In genomic region chr12:53052419-53053222, GRCh38 we compare ENCODE assay signal across 9 cellular contexts. TPM values are rescaled to one million over a fixed set of nuclear protein-coding genes. Genes with fewer than 3 reads are reported as not detected.
A peak's percentile ranks its signal among the peaks of the same experiment; 100 is the strongest.
DNase-seq lines count a peak whose midpoint lies in the region; ATAC-seq, FAIRE-seq and TF ChIP-seq lines count a peak whose summit lies in the region.
"Had no signal": no experiment of that assay in that cellular context is flagged by ENCODE, and none has a peak within 500 bp of the region (broad histone marks: within the 10 kb centered on the region; RNA-seq: fewer than 3 reads in every experiment).

No MANE protein-coding gene starts in this region.

- H3K27me3 ChIP-seq in H1 (replicated peaks in 1 of 4; ENCODE audit: control insufficient read depth in 3 of 4, extremely low read depth in 1 of 4, insufficient read depth in 3 of 4, low read length in 3 of 4), result peaks cover 0 to 7% (median 1%) of the 10 kb centered on the region in 4 experiments; a peak in 4 of 7 replicates
- H3K27me3 ChIP-seq in aorta (ENCODE audit: control insufficient read depth in 1 of 2, insufficient read depth in 2 of 2, low read length in 1 of 2), result no peaks in the 10 kb centered on the region

- no peak overlapping the region for H3K18ac ChIP-seq in H1 (ENCODE audit: extremely low read depth, low read length)

- no peak overlapping the region for H3K27ac ChIP-seq in H1 (ENCODE audit: low read depth, low read length)
- H3K27ac ChIP-seq in aorta (ENCODE audit: low read depth in 1 of 2, low read length in 2 of 2), result peak overlapping the region in 1 of 2 donors; percentile 97

- H3K4ac ChIP-seq in H1 (replicated peaks; ENCODE audit: insufficient read length, low read depth, low read length), result no peak overlapping the region

- peaks cover 10% of the 10 kb centered on the region; the same call in 1 of the 2 replicates for H3K79me1 ChIP-seq in H1 (ENCODE audit: low read depth, low read length)

- no peaks in the 10 kb centered on the region for H3K27me3 Mint-ChIP-seq in mesothelial cell of epicardium (ENCODE audit: low read depth)

- peak; percentile 45 for DNase-seq in activated effector memory CD4-positive, alpha-beta T cell treated with anti-CD3 and anti-CD28 coated beads, Interleukin-2, amount 50 U/mL, for 16 hours
- no peak for DNase-seq in activated effector memory CD4-positive, alpha-beta T cell treated with Interleukin-2 at 50 U/mL for 16 hours
- no peak for DNase-seq in H1 (ENCODE audit: low read depth in 1 of 2, low spot score in 2 of 2)
- no peak for DNase-seq in mesothelial cell of epicardium (ENCODE audit: low spot score in 2 of 2, unreplicated experiment in 2 of 2)
- peak; percentile 94 to 95 for DNase-seq in aorta
- DNase-seq in GM19238 (ENCODE audit: insufficient read length, low spot score), result no peak
- DNase-seq in NK-92 (lab: John Stamatoyannopoulos, UW; ENCODE audit: unreplicated experiment), result no peak
- DNase-seq in NCI-H524 (lab: John Stamatoyannopoulos, UW), result no peak

- no peak overlapping the region for H3K4me3 ChIP-seq in H1 (ENCODE audit: extremely low read depth in 1 of 4, insufficient read depth in 2 of 4, low read depth in 3 of 4, low read length in 4 of 4)
- no peak overlapping the region for H3K4me3 ChIP-seq in aorta (ENCODE audit: low read length in 2 of 2)

- no peak overlapping the region for H3K23ac ChIP-seq in H1 (ENCODE audit: insufficient read length)

- no peak for TF ChIP-seq EP300 in H1 (IDR thresholded peaks at IDR 0.05; ENCODE audit: borderline replicate concordance in 1 of 2, low read depth in 2 of 2, low read length in 2 of 2)

- no peaks in the 10 kb centered on the region for H3K9me3 Mint-ChIP-seq in mesothelial cell of epicardium
- H3K9me3 Mint-ChIP-seq: naive B cell had no signal

- CTCF ChIA-PET in H1 (lab: Charles Lee; ENCODE audit: partially characterized antibody), result interaction anchor here (0.7 to 15.7 kb wide), 17 partner anchors 9 to 650 kb away, joined by 3 to 258 read pairs (median 7); partner anchors contain the start of genes IGFBP6 and SOAT2

- intact Hi-C loops in aorta (cut with DNase I), result no loop called here

- no peaks in the 10 kb centered on the region for H3K79me2 ChIP-seq in H1 (ENCODE audit: control insufficient read depth in 1 of 2, insufficient read depth in 2 of 2, low read length in 2 of 2)

- no peak overlapping the region for H2AFZ ChIP-seq in H1 (ENCODE audit: low read length)

- ATAC-seq in aorta (ENCODE audit: low FRiP score), result peak; percentile 55

- no peak overlapping the region for H2BK15ac ChIP-seq in H1 (ENCODE audit: low read length)

- no peak overlapping the region for H4K5ac ChIP-seq in H1 (ENCODE audit: insufficient read length, low read depth, low read length)

- no peak for TF ChIP-seq RAD21 in H1 (IDR thresholded peaks at IDR 0.05 in 1 of 2, conservative IDR thresholded peaks at IDR 0.05 in 1 of 2; ENCODE audit: low read depth in 2 of 2, low read length in 2 of 2)

- POLR2A ChIA-PET in H1 (lab: Charles Lee; ENCODE audit: partially characterized antibody), result interaction anchor here (0.8 to 35.6 kb wide), 6 partner anchors 9 to 165 kb away, joined by 3 to 711 read pairs (median 10); partner anchors contain the start of gene EIF4B

- peaks cover 12 to 21% of the 10 kb centered on the region in 2 experiments for H4K20me1 ChIP-seq in H1 (replicated peaks in 1 of 2; ENCODE audit: control insufficient read depth in 1 of 2, insufficient read depth in 2 of 2, low read length in 2 of 2)

- H3K4me1 ChIP-seq in H1 (replicated peaks in 1 of 4; ENCODE audit: control insufficient read depth in 3 of 4, insufficient read depth in 4 of 4, low read length in 3 of 4) (peaks cover 18 to 46% (median 37%) of the 10 kb centered on the region in 4 experiments), aorta (ENCODE audit: control insufficient read depth in 1 of 2, insufficient read depth in 2 of 2, low read length in 2 of 2) (no peaks in the 10 kb centered on the region)

- TF ChIP-seq CTCF in H1 (IDR thresholded peaks at IDR 0.05; ENCODE audit: control extremely low read depth in 1 of 3, insufficient read depth in 1 of 3, low read depth in 1 of 3, low read length in 3 of 3) (no peak), mesothelial cell of epicardium (IDR thresholded peaks at IDR 0.05; ENCODE audit: unreplicated experiment) (no peak)

- H2BK12ac ChIP-seq in H1 (ENCODE audit: low read depth, low read length), result peak overlapping the region; percentile 33; the same call in 1 of the 2 replicates

- H3K4me2 ChIP-seq in H1 (ENCODE audit: insufficient read depth in 1 of 2, low read depth in 2 of 2, low read length in 2 of 2), result peak overlapping the region in 1 of 2 experiments; percentile 64; a peak in 1 of 4 replicates

- peak overlapping the region; percentile 48 for H3K27ac Mint-ChIP-seq in mesothelial cell of epicardium

- no peak overlapping the region for H2AK5ac ChIP-seq in H1 (ENCODE audit: low read depth, low read length)

- no peak for TF ChIP-seq POLR2A in H1 (IDR thresholded peaks at IDR 0.05; ENCODE audit: control extremely low read depth in 1 of 2, low read depth in 2 of 2, low read length in 2 of 2)

- no peak overlapping the region for H2BK5ac ChIP-seq in H1 (ENCODE audit: low read depth, low read length)

- peak overlapping the region; percentile 50 for H3K4me3 Mint-ChIP-seq in mesothelial cell of epicardium

- H3K36me3 Mint-ChIP-seq in mesothelial cell of epicardium, result peaks cover 5% of the 10 kb centered on the region
- H3K36me3 Mint-ChIP-seq: naive B cell had no signal

- no peak overlapping the region for H3K9ac ChIP-seq in H1 (replicated peaks in 1 of 4; ENCODE audit: extremely low read depth in 1 of 4, low read depth in 3 of 4, low read length in 3 of 4)

- peaks cover 60% of the 10 kb centered on the region for H3K4me1 Mint-ChIP-seq in mesothelial cell of epicardium

- 94% methylated on average over 9 of the region's 11 CpGs; no CpG with 5 or more reads in 1 of the 2 experiments for WGBS in H1 (ENCODE audit: extremely low coverage in 1 of 2, insufficient coverage in 1 of 2, insufficient read length in 1 of 2, insufficient replicate concordance in 2 of 2, low coverage in 1 of 2, low lambda C conversion rate in 2 of 2, missing lambda C conversion rate in 1 of 2), 2 experiments
- WGBS in aorta, 2 donors, result 21% methylated on average over 10 to 11 of the region's 11 CpGs

- no peak overlapping the region; the same call in 1 of the 2 replicates for H4K8ac ChIP-seq in H1 (ENCODE audit: extremely low read depth, insufficient read depth, low read length)

- H3K23me2 ChIP-seq in H1 (ENCODE audit: low read depth, low read length), result peaks cover 21% of the 10 kb centered on the region

- no peak overlapping the region for H2BK120ac ChIP-seq in H1 (replicated peaks; ENCODE audit: low read depth, low read length)

- H3K36me3 ChIP-seq in H1 (ENCODE audit: control insufficient read depth in 2 of 4, insufficient read depth in 4 of 4, low read length in 3 of 4) (peaks cover 0 to 5% (median 0%) of the 10 kb centered on the region in 4 experiments; a peak in 1 of 8 replicates), aorta (ENCODE audit: control insufficient read depth in 1 of 2, insufficient read depth in 2 of 2, low read length in 1 of 2) (no peaks in the 10 kb centered on the region)

- H3K14ac ChIP-seq in H1 (ENCODE audit: insufficient read length), result no peak overlapping the region

- no peak overlapping the region for H2BK20ac ChIP-seq in H1 (ENCODE audit: low read length)

- FAIRE-seq in H1 (lab: Jason Lieb, UNC), result no peak

- H4K91ac ChIP-seq in H1 (replicated peaks; ENCODE audit: insufficient read length, low read length), result no peak overlapping the region

- no peaks in the 10 kb centered on the region for H3K9me3 ChIP-seq in H1 (ENCODE audit: insufficient read depth in 2 of 2, low read depth in 1 of 2, low read length in 1 of 2)
- no peaks in the 10 kb centered on the region for H3K9me3 ChIP-seq in aorta (ENCODE audit: control insufficient read depth, low read length)

- no peak overlapping the region for H3K56ac ChIP-seq in H1 (replicated peaks; ENCODE audit: insufficient read length, low read depth, low read length)

RNA-seq across cellular contexts. Expression of gene TNS2, which starts 2.8 kb away (rescaled TPM):
- 4.7 and 5.8 TPM in 2 replicates for total RNA-seq in H1 (2021; fragmentation: NEBNext Ultra II Directional; extraction: Animal tissue kit (Norgen Biotek cat#: 25700))
- polyA plus RNA-seq in H1 (2011; rRNA removed) (2.8 and 5.0 TPM in 2 replicates), aorta (100 to 1,000 TPM; 130 to 412 TPM)
- polyA plus RNA-seq in H1 (2011; cell fraction: cytosol; rRNA removed), result 1.7 TPM
- 25.7 TPM for polyA plus RNA-seq in H1 (2011; cell fraction: nucleus; rRNA removed)
- polyA plus RNA-seq in H1 (2012, experiment 1 of 2), result 4.3 to 6.2 TPM (median 4.8 TPM) in 4 replicates
- polyA plus RNA-seq in H1 (2012, experiment 2 of 2), result 2.5 TPM
- polyA plus RNA-seq in H1 (2013, experiment 1 of 2), result 3.7 TPM
- 3.4 TPM for polyA plus RNA-seq in H1 (2013, experiment 2 of 2)
- polyA minus RNA-seq in H1 (2011; rRNA and poly(A)+ RNA removed), result 1.7 and 2.8 TPM in 2 replicates
- polyA minus RNA-seq in H1 (2011; cell fraction: cytosol; rRNA and poly(A)+ RNA removed), result 10.8 TPM
- 10.6 TPM for polyA minus RNA-seq in H1 (2011; cell fraction: nucleus; rRNA and poly(A)+ RNA removed)
- total RNA-seq in mesothelial cell of epicardium (78.8 to 91.7 TPM (median 86.4 TPM) in 3 replicates), aorta (100 to 1,000 TPM; 198 to 275 TPM)

RNA-seq across cellular contexts. Expression of gene SPRYD3, which starts 26.6 kb away (rescaled TPM):
- total RNA-seq in H1 (2021; fragmentation: NEBNext Ultra II Directional; extraction: Animal tissue kit (Norgen Biotek cat#: 25700)), result 6.6 and 6.8 TPM in 2 replicates
- polyA plus RNA-seq in H1 (2011; rRNA removed) (8.0 and 10.4 TPM in 2 replicates), aorta (10 to 100 TPM; 53.8 to 60.9 TPM)
- 7.4 TPM for polyA plus RNA-seq in H1 (2011; cell fraction: cytosol; rRNA removed)
- polyA plus RNA-seq in H1 (2011; cell fraction: nucleus; rRNA removed), result 10.8 TPM
- polyA plus RNA-seq in H1 (2012, experiment 1 of 2), result 4.9 to 8.7 TPM (median 6.7 TPM) in 4 replicates
- polyA plus RNA-seq in H1 (2012, experiment 2 of 2), result 6.0 TPM
- polyA plus RNA-seq in H1 (2013, experiment 1 of 2), result 3.4 TPM
- 4.0 TPM for polyA plus RNA-seq in H1 (2013, experiment 2 of 2)
- 7.9 and 9.9 TPM in 2 replicates for polyA minus RNA-seq in H1 (2011; rRNA and poly(A)+ RNA removed)
- 4.6 TPM for polyA minus RNA-seq in H1 (2011; cell fraction: cytosol; rRNA and poly(A)+ RNA removed)
- polyA minus RNA-seq in H1 (2011; cell fraction: nucleus; rRNA and poly(A)+ RNA removed), result 7.6 TPM
- total RNA-seq in mesothelial cell of epicardium (20.2 to 20.9 TPM (median 20.6 TPM) in 3 replicates), aorta (100 to 1,000 TPM in 1 of 2 donors, 10 to 100 TPM in 1; 71.6 to 101 TPM)

RNA-seq across cellular contexts. Expression of gene IGFBP6, which starts 44.8 kb away (rescaled TPM):
- 13.7 and 16.4 TPM in 2 replicates for total RNA-seq in H1 (2021; fragmentation: NEBNext Ultra II Directional; extraction: Animal tissue kit (Norgen Biotek cat#: 25700))
- polyA plus RNA-seq in H1 (2011; rRNA removed), result 14.7 and 25.3 TPM in 2 replicates
- polyA plus RNA-seq in H1 (2011; cell fraction: cytosol; rRNA removed), result 15.4 TPM
- polyA plus RNA-seq in H1 (2011; cell fraction: nucleus; rRNA removed), result 13.2 TPM
- 5.3 to 13.0 TPM (median 10.2 TPM) in 4 replicates for polyA plus RNA-seq in H1 (2012, experiment 1 of 2)
- polyA plus RNA-seq in H1 (2012, experiment 2 of 2), result 22.3 TPM
- 8.4 TPM for polyA plus RNA-seq in H1 (2013, experiment 1 of 2)
- 10.8 TPM for polyA plus RNA-seq in H1 (2013, experiment 2 of 2)
- 2.6 and 3.5 TPM in 2 replicates for polyA minus RNA-seq in H1 (2011; rRNA and poly(A)+ RNA removed)
- polyA minus RNA-seq in H1 (2011; cell fraction: cytosol; rRNA and poly(A)+ RNA removed), result 2.9 TPM
- 2.4 TPM for polyA minus RNA-seq in H1 (2011; cell fraction: nucleus; rRNA and poly(A)+ RNA removed)
- total RNA-seq in mesothelial cell of epicardium, result 70.3 to 77.2 TPM (median 75.6 TPM) in 3 replicates
- total RNA-seq in aorta, result 100 to 1,000 TPM; 820 to 979 TPM
- polyA plus RNA-seq in aorta, result 100 to 1,000 TPM; 507 to 837 TPM

RNA-seq across cellular contexts. Expression of gene EIF4B, which starts 46.4 kb away (rescaled TPM):
- total RNA-seq in H1 (2021; fragmentation: NEBNext Ultra II Directional; extraction: Animal tissue kit (Norgen Biotek cat#: 25700)), result 811 and 816 TPM in 2 replicates
- 269 and 307 TPM in 2 replicates for polyA plus RNA-seq in H1 (2011; rRNA removed)
- polyA plus RNA-seq in H1 (2011; cell fraction: cytosol; rRNA removed), result 530 TPM
- 680 TPM for polyA plus RNA-seq in H1 (2011; cell fraction: nucleus; rRNA removed)
- 514 to 624 TPM (median 554 TPM) in 4 replicates for polyA plus RNA-seq in H1 (2012, experiment 1 of 2)
- polyA plus RNA-seq in H1 (2012, experiment 2 of 2), result 45.7 TPM
- 453 TPM for polyA plus RNA-seq in H1 (2013, experiment 1 of 2)
- polyA plus RNA-seq in H1 (2013, experiment 2 of 2), result 431 TPM
- polyA minus RNA-seq in H1 (2011; rRNA and poly(A)+ RNA removed), result 939 and 1,134 TPM in 2 replicates
- polyA minus RNA-seq in H1 (2011; cell fraction: cytosol; rRNA and poly(A)+ RNA removed), result 559 TPM
- polyA minus RNA-seq in H1 (2011; cell fraction: nucleus; rRNA and poly(A)+ RNA removed), result 516 TPM
- 544 to 576 TPM (median 554 TPM) in 3 replicates for total RNA-seq in mesothelial cell of epicardium
- 100 to 1,000 TPM; 353 to 439 TPM for total RNA-seq in aorta
- 100 to 1,000 TPM; 147 to 259 TPM for polyA plus RNA-seq in aorta

RNA-seq across cellular contexts. Expression of gene SOAT2, which starts 50.7 kb away (rescaled TPM):
- total RNA-seq in H1 (2021; fragmentation: NEBNext Ultra II Directional; extraction: Animal tissue kit (Norgen Biotek cat#: 25700)), result not detected in 2 replicates
- polyA plus RNA-seq in H1 (2011; rRNA removed) (0.08 and 0.13 TPM in 2 replicates), aorta (1 to 10 TPM; 1.5 to 3.4 TPM)
- 0.12 TPM for polyA plus RNA-seq in H1 (2011; cell fraction: cytosol; rRNA removed)
- polyA plus RNA-seq in H1 (2011; cell fraction: nucleus; rRNA removed), result 0.21 TPM
- not detected in 4 replicates for polyA plus RNA-seq in H1 (2012, experiment 1 of 2)
- not detected for polyA plus RNA-seq in H1 (2012, experiment 2 of 2)
- polyA plus RNA-seq in H1 (2013, experiment 1 of 2), result 0.04 TPM
- polyA plus RNA-seq in H1 (2013, experiment 2 of 2), result not detected
- not detected in 2 replicates for polyA minus RNA-seq in H1 (2011; rRNA and poly(A)+ RNA removed)
- not detected for polyA minus RNA-seq in H1 (2011; cell fraction: cytosol; rRNA and poly(A)+ RNA removed)
- not detected for polyA minus RNA-seq in H1 (2011; cell fraction: nucleus; rRNA and poly(A)+ RNA removed)
- total RNA-seq in mesothelial cell of epicardium (0.13 to 0.40 TPM (median 0.20 TPM) in 3 replicates), aorta (1 to 10 TPM in 1 of 2 donors, under 1 TPM in 1; 0.63 to 1.2 TPM)

Comparison
In these comparisons a context has a peak if more than half of its experiments do, and no peak if none do; other contexts are left out.
1. DNase-seq: peak in activated effector memory CD4-positive, alpha-beta T cell treated with anti-CD3 and anti-CD28 coated beads, Interleukin-2, amount 50 U/mL, for 16 hours (single experiment) and aorta (2 of 2); none in activated effector memory CD4-positive, alpha-beta T cell treated with Interleukin-2 at 50 U/mL for 16 hours (single experiment), H1 (0 of 2), mesothelial cell of epicardium (0 of 2), GM19238 (single experiment), NK-92 (single experiment) and NCI-H524 (0 of 2).
2. RNA of gene TNS2, which starts 2.8 kb away (total RNA-seq): 198 to 275 TPM in aorta and 78.8 to 91.7 TPM in mesothelial cell of epicardium; 4.7 to 5.8 TPM in H1; every median in the first group is over 10 times any median in the second.
3. RNA of gene IGFBP6, which starts 44.8 kb away (total RNA-seq): 820 to 979 TPM in aorta; 70.3 to 77.2 TPM in mesothelial cell of epicardium and 13.7 to 16.4 TPM in H1; every median in the first group is over 10 times any median in the second.